In the genomic region with DNA sequence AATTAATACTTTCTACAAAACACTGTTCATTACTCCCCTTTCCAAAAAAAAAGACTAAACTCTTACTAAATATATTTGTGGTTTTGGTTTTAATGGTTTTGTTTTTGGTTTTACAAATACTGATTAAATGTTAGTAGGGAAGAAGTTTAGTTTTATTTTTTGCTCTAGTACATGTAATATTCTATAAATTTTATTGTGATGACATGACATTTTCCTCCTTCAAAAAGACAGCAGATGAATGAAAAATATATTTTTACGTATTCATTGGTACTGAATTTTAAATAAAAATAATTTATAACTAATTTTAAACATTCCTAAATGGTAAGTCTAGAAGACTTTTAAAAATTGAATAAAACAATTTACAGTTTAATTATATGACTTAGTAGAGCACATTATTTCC, we compare ENCODE assay signal across 30 cellular contexts.
"Had no signal": no experiment of that assay in that cellular context is flagged by ENCODE, and none has a peak within 500 bp of the region (broad histone marks: within the 10 kb centered on the region; RNA-seq: fewer than 3 reads in every experiment).

No MANE protein-coding gene starts in this region.

- H3K27me3 ChIP-seq: brain microvascular endothelial cell, esophagus muscularis mucosa, foreskin keratinocyte, gastroesophageal sphincter had no signal

- DNase-seq: activated B cell treated with CpG ODN at 0.5 μM for 24 hours; activated CD4-positive, alpha-beta T cell treated with anti-CD3 and anti-CD28 coated beads for 48 hours; activated CD4-positive, alpha-beta T cell treated with anti-CD3 and anti-CD28 coated beads, Interleukin-2, amount 50 U/mL, for 1 hour; activated CD4-positive, alpha-beta T cell treated with anti-CD3 and anti-CD28 coated beads, Interleukin-2, amount 50 U/mL, for 48 hours; activated CD8-positive, alpha-beta memory T cell treated with anti-CD3 and anti-CD28 coated beads for 24 hours; activated CD8-positive, alpha-beta T cell treated with anti-CD3 and anti-CD28 coated beads for 36 hours; activated effector memory CD4-positive, alpha-beta T cell treated with Interleukin-2 at 50 U/mL for 16 hours; activated gamma-delta T cell treated with Interleukin-2 at 50 U/mL for 16 hours; activated naive CD4-positive, alpha-beta T cell treated with anti-CD3 and anti-CD28 coated beads, Interleukin-2, amount 50 U/mL, for 16 hours; activated naive CD4-positive, alpha-beta T cell treated with Interleukin-2 at 50 U/mL for 16 hours; activated T-cell treated with anti-CD3 and anti-CD28 coated beads, Interleukin-2, amount 50 U/mL, for 4 hours; amniotic stem cell; anterior cingulate cortex; brain microvascular endothelial cell; cortex of kidney; dermis blood vessel endothelial cell; effector CD4-positive, alpha-beta T cell; effector memory CD8-positive, alpha-beta T cell; erythroblast; foreskin keratinocyte; T-helper 1 cell; T-helper 17 cell; T1000; WERI-Rb-1 had no signal

- H3K27ac ChIP-seq: brain microvascular endothelial cell, esophagus muscularis mucosa, foreskin keratinocyte, gastroesophageal sphincter, WERI-Rb-1 had no signal

- H3K4me1 ChIP-seq: esophagus muscularis mucosa, foreskin keratinocyte, gastroesophageal sphincter had no signal

- H3K4me3 ChIP-seq: esophagus muscularis mucosa, gastroesophageal sphincter had no signal

- ATAC-seq: activated CD4-positive, CD25-positive, alpha-beta regulatory T cell treated with anti-CD3 and anti-CD28 coated beads, Interleukin-2, amount 50 U/mL, for 24 hours; activated CD8-positive, alpha-beta T cell treated with anti-CD3 and anti-CD28 coated beads for 36 hours; activated T-cell treated with anti-CD3 and anti-CD28 coated beads, Interleukin-2, amount 50 U/mL, for 4 hours; activated T-helper 17 cell treated with anti-CD3 and anti-CD28 coated beads, Interleukin-2, amount 50 U/mL, for 72 hours; effector memory CD8-positive, alpha-beta T cell; foreskin keratinocyte; gastroesophageal sphincter; T-helper 17 cell had no signal

- H3K9me3 ChIP-seq: gastroesophageal sphincter had no signal

- FAIRE-seq: astrocyte, bronchial epithelial cell had no signal

- H3K36me3 ChIP-seq: brain microvascular endothelial cell, esophagus muscularis mucosa, gastroesophageal sphincter, WERI-Rb-1 had no signal
